ENCODE assay signal across 24 cellular contexts in the genomic region with DNA sequence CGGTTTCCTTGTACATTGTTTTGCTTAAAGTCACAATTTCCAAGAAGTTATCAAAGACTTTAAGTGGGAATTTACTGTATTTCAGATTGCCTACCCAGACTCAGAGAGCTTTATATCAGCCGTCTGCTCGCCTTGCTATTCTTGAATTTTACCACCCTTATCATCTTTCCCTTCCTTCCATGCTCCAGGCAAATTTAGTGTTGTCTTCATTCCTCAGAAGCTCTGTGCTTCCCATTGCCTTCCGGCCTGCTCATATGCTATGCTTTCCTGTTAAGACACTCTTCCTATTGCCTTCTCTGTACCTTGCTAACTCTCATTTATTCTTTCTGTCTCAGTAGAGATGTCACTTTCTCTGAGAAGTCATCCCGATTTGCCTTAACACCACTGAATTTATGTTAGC.
"Had no signal": no experiment of that assay in that cellular context is flagged by ENCODE, and none has a peak within 500 bp of the region (broad histone marks: within the 10 kb centered on the region; RNA-seq: fewer than 3 reads in every experiment).

No MANE protein-coding gene starts in this region.

- H3K27ac ChIP-seq: skin epidermis, upper lobe of right lung, VCaP had no signal

- H3K4me3 ChIP-seq: skin epidermis, upper lobe of right lung had no signal

- ATAC-seq: activated CD4-positive, CD25-positive, alpha-beta regulatory T cell treated with anti-CD3 and anti-CD28 coated beads, Interleukin-2, amount 50 U/mL, for 24 hours; left colon; naive thymus-derived CD8-positive, alpha-beta T cell; sciatic nerve; stimulated activated naive CD8-positive, alpha-beta T cell treated with anti-CD3 and anti-CD28 coated beads, Interleukin-15, amount 100 ng/mL, for 72 hours; upper lobe of right lung had no signal

- H3K27ac Mint-ChIP-seq: activated naive CD4-positive, alpha-beta T cell treated with anti-CD3 and anti-CD28 coated beads for 36 hours; activated naive CD8-positive, alpha-beta T cell treated with anti-CD3 and anti-CD28 coated beads for 36 hours had no signal

- H3K27me3 Mint-ChIP-seq: activated naive CD8-positive, alpha-beta T cell treated with anti-CD3 and anti-CD28 coated beads for 36 hours; naive thymus-derived CD8-positive, alpha-beta T cell; stimulated activated naive CD8-positive, alpha-beta T cell treated with anti-CD3 and anti-CD28 coated beads, Interleukin-15, amount 100 ng/mL, for 72 hours had no signal

- H3K27me3 ChIP-seq: upper lobe of right lung had no signal

- H3K9me3 ChIP-seq: upper lobe of right lung had no signal

- DNase-seq: activated CD4-positive, alpha-beta T cell treated with anti-CD3 and anti-CD28 coated beads for 48 hours; activated CD4-positive, alpha-beta T cell treated with anti-CD3 and anti-CD28 coated beads, Interleukin-2, amount 50 U/mL, for 48 hours; activated CD8-positive, alpha-beta memory T cell treated with anti-CD3 and anti-CD28 coated beads for 24 hours; activated effector memory CD4-positive, alpha-beta T cell treated with Interleukin-2 at 50 U/mL for 16 hours; activated naive CD4-positive, alpha-beta T cell treated with anti-CD3 and anti-CD28 coated beads for 36 hours; activated naive CD8-positive, alpha-beta T cell treated with anti-CD3 and anti-CD28 coated beads for 36 hours; amniotic stem cell; caudate nucleus; effector CD8-positive, alpha-beta T cell; erythroblast; head of caudate nucleus; hippocampal formation; kidney; left colon; naive thymus-derived CD8-positive, alpha-beta T cell; stimulated activated CD4-positive, alpha-beta T cell treated with anti-CD3 and anti-CD28 coated beads, Interleukin-12 subunit alpha, Interleukin-12 subunit beta, amount 100 ng/mL, for 4 hours; stimulated activated CD4-positive, alpha-beta T cell treated with anti-CD3 and anti-CD28 coated beads, Interleukin-4, amount 100 ng/mL, for 1 hour; stimulated activated naive CD8-positive, alpha-beta T cell treated with anti-CD3 and anti-CD28 coated beads, Interleukin-15, amount 100 ng/mL, for 72 hours; substantia nigra; upper lobe of right lung had no signal

- H3K4me3 Mint-ChIP-seq: activated naive CD4-positive, alpha-beta T cell treated with anti-CD3 and anti-CD28 coated beads for 36 hours; activated naive CD8-positive, alpha-beta T cell treated with anti-CD3 and anti-CD28 coated beads for 36 hours; naive thymus-derived CD8-positive, alpha-beta T cell; stimulated activated naive CD8-positive, alpha-beta T cell treated with anti-CD3 and anti-CD28 coated beads, Interleukin-15, amount 100 ng/mL, for 72 hours had no signal

- H3K9me3 Mint-ChIP-seq: naive thymus-derived CD8-positive, alpha-beta T cell had no signal
